Comparison of ENCODE assay signal across 1 cellular context in the genomic region with DNA sequence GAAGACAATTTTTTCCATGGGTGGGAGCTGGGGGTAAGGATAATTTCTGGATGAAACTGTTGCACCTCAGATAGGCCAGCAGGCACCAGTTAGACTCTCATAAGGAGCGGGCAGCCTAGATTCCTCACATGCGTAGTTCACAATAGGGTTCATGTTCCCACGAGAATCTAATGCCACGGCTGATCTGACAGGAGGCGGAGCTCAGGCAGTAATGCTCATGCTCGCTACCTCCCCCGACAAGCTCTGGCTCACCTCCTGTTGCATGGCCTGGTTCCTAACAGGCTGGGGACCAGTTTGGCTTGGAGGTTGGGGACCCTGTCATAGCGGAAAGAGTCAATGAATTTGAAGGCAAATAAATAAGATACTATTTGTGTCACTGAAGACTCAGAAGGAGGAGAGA.
TF ChIP-seq lines count a peak whose summit lies in the region.

No MANE protein-coding gene starts in this region.

TF ChIP-seq in H1, 55 proteins besides CTCF, POLR2A, EP300 and RAD21:
- TF ChIP-seq PHF8 (conservative IDR thresholded peaks at IDR 0.05; ENCODE audit: low read depth, low read length) = no peak
